In the genomic region with DNA sequence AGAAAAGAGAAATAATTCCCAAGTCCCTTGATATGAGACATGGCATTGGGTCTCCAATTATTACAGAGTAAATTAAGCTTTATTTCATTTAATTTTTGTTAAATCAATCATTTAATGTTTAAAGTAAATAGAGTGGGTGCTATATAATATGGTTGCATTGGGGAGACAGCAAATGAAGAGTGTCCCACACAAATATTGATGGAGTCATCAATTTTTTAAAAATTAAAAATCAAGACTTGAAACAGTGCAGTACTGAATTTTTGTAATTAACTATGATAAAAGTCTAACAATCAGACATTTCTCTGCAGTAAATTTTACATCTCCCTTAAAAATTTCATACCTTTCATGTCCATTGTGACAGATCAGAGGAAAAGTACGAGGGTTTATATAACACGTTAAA, we compare ENCODE assay signal across 4 cellular contexts.
TF ChIP-seq lines count a peak whose summit lies in the region.

No MANE protein-coding gene starts in this region.

TF ChIP-seq in HepG2, 621 proteins besides CTCF, POLR2A, EP300 and RAD21:
- TF ChIP-seq SRSF4 (IDR thresholded peaks at IDR 0.05; ENCODE audit: low read depth, low read length, poor library complexity, severe bottlenecking) = no peak
- TF ChIP-seq MAFF (IDR thresholded peaks at IDR 0.05; ENCODE audit: low read depth, low read length) = peak; percentile 62
- TF ChIP-seq FOSL1 (CRISPR knock-in tag; IDR thresholded peaks at IDR 0.05; ENCODE audit: borderline replicate concordance) = no peak
- peak; percentile 66 to 76; a peak in 3 of 4 replicates for TF ChIP-seq MAFK (conservative IDR thresholded peaks at IDR 0.05 in 1 of 2, IDR thresholded peaks at IDR 0.05 in 1 of 2; ENCODE audit: low read length in 2 of 2)

TF ChIP-seq in A549, 52 proteins besides CTCF, POLR2A, EP300 and RAD21:
- TF ChIP-seq NR3C1 (IDR thresholded peaks at IDR 0.05) (no peak), MAFK (IDR thresholded peaks at IDR 0.05; ENCODE audit: partially characterized antibody) (peak; percentile 27)

TF ChIP-seq in IMR-90, 13 proteins besides CTCF, POLR2A, EP300 and RAD21:
- TF ChIP-seq MAZ (IDR thresholded peaks at IDR 0.05; ENCODE audit: borderline replicate concordance, low read depth, low read length) (no peak), MAFK (IDR thresholded peaks at IDR 0.05; ENCODE audit: low read depth, low read length) (peak; percentile 32; the same call in 1 of the 2 replicates), CEBPB (IDR thresholded peaks at IDR 0.05; ENCODE audit: low read depth, low read length) (no peak), NFE2L2 (IDR thresholded peaks at IDR 0.05; ENCODE audit: low read depth, low read length) (no peak), RFX5 (IDR thresholded peaks at IDR 0.05; ENCODE audit: low read depth, low read length) (no peak)

TF ChIP-seq in K562, 482 proteins besides CTCF, POLR2A, EP300 and RAD21:
- TF ChIP-seq FOXA1 (IDR thresholded peaks at IDR 0.05; ENCODE audit: borderline replicate concordance) = no peak
- peak; percentile 26; the same call in 1 of the 2 replicates for TF ChIP-seq ZNF316 (IDR thresholded peaks at IDR 0.05)
